Comparison of ENCODE assay signal across 1 cellular context in genomic region chr9:38087934-38088925, GRCh38.
TF ChIP-seq lines count a peak whose summit lies in the region.

No MANE protein-coding gene starts in this region.

TF ChIP-seq in HCT116, 20 proteins besides CTCF, POLR2A, EP300 and RAD21:
- no peak for TF ChIP-seq JUND (IDR thresholded peaks at IDR 0.05)
- TF ChIP-seq MAX (IDR thresholded peaks at IDR 0.05), result peak; percentile 31; the same call in 1 of the 2 replicates
- TF ChIP-seq CBX3 (IDR thresholded peaks at IDR 0.05; ENCODE audit: low read depth), result peak; percentile 51; the same call in 1 of the 2 replicates
